In the genomic region with DNA sequence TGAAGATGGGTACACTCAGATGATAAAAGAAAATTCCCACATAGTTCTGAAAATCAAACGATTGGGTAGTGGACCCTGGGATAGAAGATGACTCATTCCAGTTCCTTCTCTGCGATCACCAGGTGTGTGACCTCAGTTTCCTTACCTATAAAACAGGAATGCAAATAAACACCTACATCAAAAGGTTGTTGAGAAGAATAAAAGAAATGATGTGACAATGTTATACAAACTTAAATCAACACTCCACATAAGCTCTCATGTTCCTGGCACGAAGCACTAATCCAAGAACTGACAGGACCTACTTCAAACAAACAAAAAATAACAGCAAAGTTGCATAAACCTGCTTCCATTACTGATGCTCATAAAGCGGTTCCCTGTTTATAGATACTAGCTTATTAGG, we compare ENCODE assay signal across 21 cellular contexts.
"Had no signal": no experiment of that assay in that cellular context is flagged by ENCODE, and none has a peak within 500 bp of the region (broad histone marks: within the 10 kb centered on the region; RNA-seq: fewer than 3 reads in every experiment).

No MANE protein-coding gene starts in this region.

- DNase-seq: activated CD4-positive, alpha-beta T cell treated with anti-CD3 and anti-CD28 coated beads for 48 hours; activated CD8-positive, alpha-beta memory T cell treated with anti-CD3 and anti-CD28 coated beads, Interleukin-2, amount 10 ng/mL, durations not matched to agents 7 days and 5 days; activated CD8-positive, alpha-beta T cell treated with anti-CD3 and anti-CD28 coated beads for 36 hours; activated effector memory CD4-positive, alpha-beta T cell treated with anti-CD3 and anti-CD28 coated beads, Interleukin-2, amount 50 U/mL, for 16 hours; activated naive CD4-positive, alpha-beta T cell treated with anti-CD3 and anti-CD28 coated beads, Interleukin-2, amount 10 ng/mL, durations not matched to agents 7 days and 5 days; activated naive CD8-positive, alpha-beta T cell treated with anti-CD3 and anti-CD28 coated beads, Interleukin-2, amount 50 U/mL, for 24 hours; activated T-cell treated with anti-CD3 and anti-CD28 coated beads for 4 hours; effector CD4-positive, alpha-beta T cell; erythroblast; foreskin keratinocyte; lower lobe of right lung; mesendoderm; mucosa of descending colon; nephron progenitor cell; pancreas; psoas muscle; stimulated activated CD4-positive, alpha-beta T cell treated with anti-CD3 and anti-CD28 coated beads, Interleukin-4, amount 100 ng/mL, for 24 hours; stimulated activated naive CD4-positive, alpha-beta T cell treated with Interleukin-2 at 50 U/mL for 16 hours had no signal

- H3K27ac ChIP-seq: foreskin keratinocyte, lower lobe of right lung, pancreas, right atrium auricular region, thoracic aorta, vagina had no signal
